12 cellular contexts compared by ENCODE assay signal in the genomic region with DNA sequence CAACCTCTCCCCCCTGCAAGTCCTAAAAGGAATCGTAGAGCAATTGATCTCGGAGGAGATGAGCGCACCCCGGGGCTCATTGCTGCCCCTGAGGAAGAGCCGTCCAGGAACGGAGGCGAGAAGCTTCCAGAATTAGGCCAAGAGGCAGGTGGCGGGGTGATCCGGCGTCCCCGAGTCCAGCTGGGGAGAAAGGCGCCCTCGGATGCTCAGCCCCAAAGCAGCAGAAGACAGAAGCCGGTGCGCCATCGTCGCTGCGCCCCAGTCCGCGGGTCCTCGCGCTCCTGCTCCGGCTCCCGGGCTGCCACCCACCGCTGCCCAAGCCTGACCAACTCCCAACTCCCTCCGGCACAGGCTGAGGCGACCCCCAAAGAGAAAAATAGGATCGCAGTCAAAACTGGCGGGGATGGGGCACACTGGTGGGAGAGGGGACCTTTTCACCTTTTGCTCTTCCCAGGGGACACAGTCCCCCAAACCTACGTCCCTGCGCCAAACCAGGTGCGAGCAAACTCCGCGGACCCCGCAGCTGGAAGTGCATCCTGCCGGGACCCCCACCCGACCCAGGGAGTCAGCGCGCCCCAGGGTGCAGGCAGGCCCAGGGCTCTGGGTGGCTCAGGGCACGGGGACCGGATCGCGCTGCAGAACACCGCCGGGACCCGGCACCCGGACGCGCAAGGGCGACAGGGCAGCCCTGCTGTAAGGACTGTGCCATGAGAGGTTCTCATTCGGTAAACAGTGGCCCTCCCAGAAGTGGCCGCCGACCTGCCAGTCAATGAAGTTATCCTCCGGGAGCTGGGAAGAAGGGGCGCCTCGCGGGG. TPM values are rescaled to one million over a fixed set of nuclear protein-coding genes. Genes with fewer than 3 reads are reported as not detected.
A peak's percentile ranks its signal among the peaks of the same experiment; 100 is the strongest.
DNase-seq lines count a peak whose midpoint lies in the region; ATAC-seq, FAIRE-seq and TF ChIP-seq lines count a peak whose summit lies in the region.
"Had no signal": no experiment of that assay in that cellular context is flagged by ENCODE, and none has a peak within 500 bp of the region (broad histone marks: within the 10 kb centered on the region; RNA-seq: fewer than 3 reads in every experiment).

No MANE protein-coding gene starts in this region.

- no peaks in the 10 kb centered on the region for H3K79me2 ChIP-seq in GM12878 (ENCODE audit: control insufficient read depth, insufficient read depth, low read length)

- no peak overlapping the region for H3K9ac ChIP-seq in GM12878 (ENCODE audit: control insufficient read depth, insufficient read depth, low read length)

- peaks cover 0 to 17% of the 10 kb centered on the region in 2 donors for H3K36me3 Mint-ChIP-seq in activated naive CD4-positive, alpha-beta T cell treated with anti-CD3 and anti-CD28 coated beads, Interleukin-2, amount 50 U/mL, for 72 hours
- H3K36me3 Mint-ChIP-seq: naive B cell had no signal

- no peak overlapping the region for H3K4me2 ChIP-seq in GM12878 (ENCODE audit: control insufficient read depth, insufficient read depth)

- no peaks in the 10 kb centered on the region for H4K20me1 ChIP-seq in GM12878 (ENCODE audit: control insufficient read depth, insufficient read depth)

- CTCF ChIA-PET in HEK293 (lab: Yijun Ruan, JAX): interaction anchor here (0.6 kb wide), 1 partner anchor 149 kb away, joined by 4 read pairs; no protein-coding TSS in a partner anchor
- CTCF ChIA-PET in GM12878 (lab: Yijun Ruan, JAX): interaction anchor here (1.0 to 2.6 kb wide), 2 partner anchors 14 to 1419 kb away, joined by 3 to 7 read pairs; no protein-coding TSS in a partner anchor

- RAD21 ChIA-PET in GM12878 (lab: Charles Lee; ENCODE audit: unreplicated experiment): interaction anchor here (2.9 kb wide), 1 partner anchor 1605 kb away, joined by 10 read pairs; no protein-coding TSS in a partner anchor

- FAIRE-seq in GM12878 (lab: Jason Lieb, UNC): no peak

- no peak for TF ChIP-seq EP300 in GM12878 (IDR thresholded peaks at IDR 0.05; ENCODE audit: borderline replicate concordance in 1 of 2, control insufficient read depth in 1 of 2, low read depth in 2 of 2, low read length in 2 of 2)

- TF ChIP-seq RAD21 in GM12878 (IDR thresholded peaks at IDR 0.05; ENCODE audit: insufficient read depth, low read depth, low read length): no peak

- in situ Hi-C loops in GM12878 (cut with MboI): loop anchor here (25.0 kb wide), 2 partner anchors 1411 to 2011 kb away; no protein-coding TSS in a partner anchor

- ATAC-seq in GM12878 (no peak), GM21528 (IDR thresholded peaks at IDR 0.05; ENCODE audit: low FRiP score, unreplicated experiment) (no peak)
- ATAC-seq in activated naive CD4-positive, alpha-beta T cell treated with anti-CD3 and anti-CD28 coated beads, Interleukin-2, amount 50 U/mL, for 72 hours: no peak
- ATAC-seq: effector memory CD8-positive, alpha-beta T cell had no signal

- H3K4me1 ChIP-seq in HEK293 (ENCODE audit: control insufficient read depth, insufficient read depth, low read length) (peaks cover 12% of the 10 kb centered on the region; the same call in 1 of the 2 replicates), GM12878 (ENCODE audit: control insufficient read depth, insufficient read depth, low read length) (no peaks in the 10 kb centered on the region)
- H3K4me1 ChIP-seq: SJCRH30 had no signal

- POLR2A ChIA-PET in HEK293 (lab: Yijun Ruan, JAX) (no interaction called here), GM12878 (lab: Charles Lee) (no interaction called here)

- DNase-seq in GM12878 (ENCODE audit: low read depth, low spot score) (no peak), islet precursor cell (peak; percentile 68), GM19240 (ENCODE audit: insufficient read length, low spot score) (no peak)
- DNase-seq in activated naive CD4-positive, alpha-beta T cell treated with anti-CD3 and anti-CD28 coated beads, Interleukin-2, amount 50 U/mL, for 72 hours (ENCODE audit: low spot score in 2 of 2): no peak
- DNase-seq in activated CD4-positive, alpha-beta T cell treated with anti-CD3 and anti-CD28 coated beads, Interleukin-2, amount 50 U/mL, for 4 hours: no peak
- DNase-seq: activated CD8-positive, alpha-beta memory T cell treated with anti-CD3 and anti-CD28 coated beads, Interleukin-2, amount 50 U/mL, for 48 hours; effector memory CD8-positive, alpha-beta T cell; naive B cell; SJCRH30 had no signal

- peak overlapping the region; percentile 48; the same call in 1 of the 2 replicates for H3K27ac ChIP-seq in HEK293 (ENCODE audit: extremely low read depth, low read depth, low read length)
- no peak overlapping the region for H3K27ac ChIP-seq in GM12878 (ENCODE audit: control insufficient read depth, insufficient read depth)
- peak overlapping the region in 1 of 21 experiments; percentile 4 for H3K27ac ChIP-seq in skin epidermis
- H3K27ac ChIP-seq: SJCRH30 had no signal

- 12% methylated on average over 53 of the region's 57 CpGs for WGBS in GM12878 (ENCODE audit: insufficient coverage, insufficient replicate concordance, low lambda C conversion rate, missing lambda C conversion rate)

- SMC1A ChIA-PET in GM12878 (lab: Charles Lee; ENCODE audit: uncharacterized antibody, unreplicated experiment): interaction anchor here (0.9 kb wide), 1 partner anchor 9 kb away, joined by 3 read pairs; no protein-coding TSS in a partner anchor

- no peak for TF ChIP-seq POLR2A in GM12878 (IDR thresholded peaks at IDR 0.05; ENCODE audit: low read depth, low read length)

- H3K9me3 Mint-ChIP-seq in activated naive CD4-positive, alpha-beta T cell treated with anti-CD3 and anti-CD28 coated beads, Interleukin-2, amount 50 U/mL, for 72 hours: no peaks in the 10 kb centered on the region
- H3K9me3 Mint-ChIP-seq: effector memory CD8-positive, alpha-beta T cell had no signal

- no peak for TF ChIP-seq CTCF in HEK293 (tag by site-specific recombination; IDR thresholded peaks at IDR 0.05)
- TF ChIP-seq CTCF in GM12878 (IDR thresholded peaks at IDR 0.05 in 2 of 3, conservative IDR thresholded peaks at IDR 0.05 in 1 of 3; ENCODE audit: control insufficient read depth in 2 of 3, extremely low read depth in 1 of 3, insufficient read depth in 1 of 3, low read depth in 3 of 3, low read length in 3 of 3): no peak

- H3K4me3 ChIP-seq in HEK293 (ENCODE audit: low read depth, low read length) (peak overlapping the region; percentile 37), GM12878 (no peak overlapping the region), skin epidermis (peak overlapping the region in 5 of 7 experiments; percentile 1 to 42 (median 19))
- H3K4me3 ChIP-seq: SJCRH30 had no signal

- no peaks in the 10 kb centered on the region for H3K9me3 ChIP-seq in HEK293 (ENCODE audit: control insufficient read depth, insufficient read depth, low read depth, low read length)
- H3K9me3 ChIP-seq in GM12878 (replicated peaks; ENCODE audit: control insufficient read depth, insufficient read depth, low read length): no peaks in the 10 kb centered on the region
- H3K9me3 ChIP-seq: SJCRH30 had no signal

- intact Hi-C loops in GM12878 (cut with micrococcal nuclease; ENCODE audit: unreplicated experiment): loop anchor here (5.0 kb wide), 3 partner anchors 1051 to 1606 kb away; no protein-coding TSS in a partner anchor

- H2AFZ ChIP-seq in GM12878 (ENCODE audit: control insufficient read depth, low read depth, low read length): no peak overlapping the region

- H3K27me3 ChIP-seq in GM12878 (replicated peaks in 1 of 2; ENCODE audit: control insufficient read depth in 2 of 2, insufficient read depth in 2 of 2, low read length in 1 of 2): no peaks in the 10 kb centered on the region; a peak in 1 of 4 replicates
- H3K27me3 ChIP-seq: SJCRH30 had no signal

- no peak overlapping the region for H3K27ac Mint-ChIP-seq in activated naive CD4-positive, alpha-beta T cell treated with anti-CD3 and anti-CD28 coated beads, Interleukin-2, amount 50 U/mL, for 72 hours
- H3K27ac Mint-ChIP-seq: effector memory CD8-positive, alpha-beta T cell had no signal

- H3K36me3 ChIP-seq in HEK293 (ENCODE audit: control insufficient read depth in 2 of 2, insufficient read depth in 1 of 2, low read length in 2 of 2): no peaks in the 10 kb centered on the region
- no peaks in the 10 kb centered on the region for H3K36me3 ChIP-seq in GM12878 (ENCODE audit: control insufficient read depth in 2 of 2, insufficient read depth in 2 of 2, low read length in 1 of 2)
- H3K36me3 ChIP-seq: SJCRH30 had no signal

- no TSS peak for BruUV-seq in GM12878 (replicated peaks; lab: Mats Ljungman, UMichigan)

TF ChIP-seq in HEK293, 187 proteins besides CTCF, POLR2A, EP300 and RAD21 (continues in another document):
- TF ChIP-seq TCF7L2 (IDR thresholded peaks at IDR 0.05; ENCODE audit: borderline replicate concordance, low read depth, low read length): no peak

TF ChIP-seq in GM12878, 131 proteins besides CTCF, POLR2A, EP300 and RAD21:
- TF ChIP-seq HDAC6 (IDR thresholded peaks at IDR 0.05; ENCODE audit: unreplicated experiment): peak; percentile 90
- no peak for TF ChIP-seq PAX5 (IDR thresholded peaks at IDR 0.05; ENCODE audit: borderline replicate concordance, low read depth, low read length)

RNA-seq across cellular contexts. Expression of a gene that starts 8.5 kb away (rescaled TPM):
- total RNA-seq in GM12878 (2013; cell fraction: nucleolus; rRNA removed): 1.3 and 1.7 TPM in 2 replicates
- total RNA-seq in GM12878 (2014; rRNA removed): not detected in 2 replicates
- total RNA-seq in GM12878 (2014; rRNA removed; fragmentation: Illumina TruSeq; extraction: Trizol): not detected in 2 replicates
- total RNA-seq in GM12878 (2021): 0.15 and 0.21 TPM in 2 replicates
- not detected for polyA plus RNA-seq in GM12878 (2011; ENCODE audit: low read depth)
- polyA plus RNA-seq in GM12878 (2011; rRNA removed): 0.31 and 0.79 TPM in 2 replicates
- polyA plus RNA-seq in GM12878 (2011; cell fraction: cytosol; rRNA removed): 0.57 and 0.79 TPM in 2 replicates
- 0.64 and 1.3 TPM in 2 replicates for polyA plus RNA-seq in GM12878 (2011; cell fraction: nucleus; rRNA removed)
- polyA plus RNA-seq in GM12878 (2012): not detected in 2 replicates
- 0.10 TPM in 1 of 2 replicates, not detected in the other for polyA plus RNA-seq in GM12878 (2014; fragmentation: Illumina TruSeq; extraction: Trizol)
- polyA plus RNA-seq in GM12878 (2014; fragmentation: Nextera tagmentation; extraction: Ambion mirVana): under 1 TPM in 1 of 2 experiments, not detected in 1; 0.04 TPM
- polyA plus RNA-seq in GM12878 (2014; rRNA removed): 0.03 TPM in 1 of 2 replicates, not detected in the other
- polyA plus RNA-seq in GM12878 (2016; fragmentation: Nextera tagmentation; extraction: Ambion mirVana): under 1 TPM in 1 of 2 experiments, not detected in 1; 0.12 TPM
- polyA minus RNA-seq in GM12878 (2011; rRNA and poly(A)+ RNA removed): 0.62 and 1.2 TPM in 2 replicates
- 2.7 TPM in 1 of 2 replicates, not detected in the other for polyA minus RNA-seq in GM12878 (2011; cell fraction: cytosol; rRNA and poly(A)+ RNA removed)
- 1.3 and 2.3 TPM in 2 replicates for polyA minus RNA-seq in GM12878 (2011; cell fraction: nucleus; rRNA and poly(A)+ RNA removed)
- total RNA-seq in activated naive CD4-positive, alpha-beta T cell treated with anti-CD3 and anti-CD28 coated beads, Interleukin-2, amount 50 U/mL, for 72 hours: not detected
